ENCODE assay signal across 8 cellular contexts in the genomic region with DNA sequence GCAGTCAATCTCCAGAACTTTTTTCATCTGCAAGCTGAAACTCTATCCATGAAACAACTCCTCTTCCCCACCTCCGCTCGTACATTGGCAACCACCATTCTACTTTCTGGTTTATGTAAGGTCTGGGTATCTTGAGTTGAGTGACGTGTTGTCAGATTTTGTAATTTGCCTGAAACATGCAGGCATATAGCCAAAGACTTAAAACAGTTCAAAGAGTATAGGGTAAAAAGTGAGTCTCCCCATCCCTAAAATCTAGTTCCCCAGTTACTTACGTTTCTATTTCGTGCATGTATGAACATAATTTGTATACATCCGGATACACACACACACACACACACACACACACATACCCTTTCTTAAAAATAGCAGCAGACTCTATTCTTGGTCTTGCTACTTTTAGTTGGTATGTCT. TPM values are rescaled to one million over a fixed set of nuclear protein-coding genes. Genes with fewer than 3 reads are reported as not detected.
DNase-seq lines count a peak whose midpoint lies in the region; ATAC-seq and TF ChIP-seq lines count a peak whose summit lies in the region.

No MANE protein-coding gene starts in this region.

- H3K9me3 ChIP-seq in AG04450 (ENCODE audit: control insufficient read depth, insufficient read depth, low read length) (no peaks in the 10 kb centered on the region), psoas muscle (no peaks in the 10 kb centered on the region)

- CTCF ChIA-PET in AG04450 (lab: Charles Lee), result interaction anchor here (1.0 to 1.9 kb wide), 4 partner anchors 283 to 621 kb away, joined by 3 to 17 read pairs (median 6); a partner anchor contains a TSS

- H3K4me3 ChIP-seq in AG04450 (ENCODE audit: low read depth, low read length) (peak overlapping the region; percentile 89), H7 (ENCODE audit: insufficient read depth, low read depth, low read length) (peak overlapping the region; percentile 94), foreskin fibroblast (ENCODE audit: low read depth in 1 of 2, low read length in 2 of 2) (peak overlapping the region; percentile 76 to 96), psoas muscle (peak overlapping the region; percentile 75)

- H3K27ac ChIP-seq in AG04450 (ENCODE audit: low read depth, low read length) (no peak overlapping the region), VCaP (peak overlapping the region; percentile 96), psoas muscle (peak overlapping the region; percentile 96)

- H3K4me1 ChIP-seq in psoas muscle, result peaks cover 37% of the 10 kb centered on the region

- H3K36me3 ChIP-seq in H7 (replicated peaks; ENCODE audit: control insufficient read depth, insufficient read depth, low read length), result no peaks in the 10 kb centered on the region
- no peaks in the 10 kb centered on the region for H3K36me3 ChIP-seq in psoas muscle (ENCODE audit: insufficient read depth in 1 of 2, low read depth in 1 of 2)

- DNase-seq in AG04450 (ENCODE audit: low read depth, low spot score) (no peak), H7 (peak; percentile 8), foreskin fibroblast (no peak), psoas muscle (no peak), COLO829 (ENCODE audit: low spot score) (no peak), A172 (ENCODE audit: low spot score) (no peak), cerebellum (ENCODE audit: low spot score) (no peak)

- no peaks in the 10 kb centered on the region for H3K27me3 ChIP-seq in AG04450 (ENCODE audit: control insufficient read depth, insufficient read depth, low read length)
- no peaks in the 10 kb centered on the region for H3K27me3 ChIP-seq in H7 (ENCODE audit: control insufficient read depth, insufficient read depth, low read length)
- H3K27me3 ChIP-seq in psoas muscle (ENCODE audit: insufficient read depth in 3 of 3, low read length in 2 of 3), result no peaks in the 10 kb centered on the region

- POLR2A ChIA-PET in AG04450 (lab: Yijun Ruan, JAX), result interaction anchor here (0.6 to 2.3 kb wide), 3 partner anchors 47 to 432 kb away, joined by 3 to 15 read pairs (median 3); a partner anchor contains a TSS

- 13 to 25% (median 16%) methylated on average over 6 of the region's 6 CpGs for WGBS in psoas muscle, 3 donors

- TF ChIP-seq CTCF in AG04450 (IDR thresholded peaks at IDR 0.05; ENCODE audit: low read depth, low read length), result no peak
- no peak for TF ChIP-seq CTCF in VCaP (conservative IDR thresholded peaks at IDR 0.05)
- no peak for TF ChIP-seq CTCF in foreskin fibroblast (IDR thresholded peaks at IDR 0.05; ENCODE audit: low read depth, low read length)
- no peak for TF ChIP-seq CTCF in psoas muscle (IDR thresholded peaks at IDR 0.05)

- peak; percentile 23 to 66 (median 48) for ATAC-seq in psoas muscle

- intact Hi-C loops in psoas muscle (cut with DNase I), result loop anchor here (5.0 kb wide), 2 partner anchors 42 to 372 kb away; a partner anchor contains a TSS

RNA-seq across cellular contexts. Expression of a gene that starts 0.9 kb away (rescaled TPM):
- 35.7 and 47.0 TPM in 2 replicates for polyA plus RNA-seq in AG04450 (2011; rRNA removed)
- 32.5 and 60.0 TPM in 2 replicates for polyA minus RNA-seq in AG04450 (2011; rRNA and poly(A)+ RNA removed)
- total RNA-seq in H7 (2014; rRNA removed; shearing (Covaris generic)), result 27.6 and 30.0 TPM in 2 replicates
- 100 to 1,000 TPM in 1 of 4 donors, 10 to 100 TPM in 3; 86.8 to 119 (median 95.3) TPM for total RNA-seq in psoas muscle
- 10 to 100 TPM; 62.1 to 66.2 (median 64.9) TPM for polyA plus RNA-seq in psoas muscle
- total RNA-seq in A172 (2014; rRNA removed; shearing (Covaris generic)), result 19.5 and 23.2 TPM in 2 replicates
- 25.7 TPM for total RNA-seq in cerebellum

RNA-seq across cellular contexts. Expression of a gene that starts 47.4 kb away (rescaled TPM):
- polyA plus RNA-seq in AG04450 (2011; rRNA removed), result 28.7 and 34.8 TPM in 2 replicates
- 64.1 and 65.0 TPM in 2 replicates for polyA minus RNA-seq in AG04450 (2011; rRNA and poly(A)+ RNA removed)
- 57.5 and 109 TPM in 2 replicates for total RNA-seq in H7 (2014; rRNA removed; shearing (Covaris generic))
- 10 to 100 TPM in 2 of 4 donors, 1 to 10 TPM in 2; 8.9 to 26.9 (median 11.7) TPM for total RNA-seq in psoas muscle
- polyA plus RNA-seq in psoas muscle, result 1 to 10 TPM; 2.8 to 9.1 (median 3.9) TPM
- 24.4 and 26.2 TPM in 2 replicates for total RNA-seq in A172 (2014; rRNA removed; shearing (Covaris generic))
- total RNA-seq in cerebellum, result 58.9 TPM
